Comparison of ENCODE assay signal across 8 cellular contexts in the genomic region with DNA sequence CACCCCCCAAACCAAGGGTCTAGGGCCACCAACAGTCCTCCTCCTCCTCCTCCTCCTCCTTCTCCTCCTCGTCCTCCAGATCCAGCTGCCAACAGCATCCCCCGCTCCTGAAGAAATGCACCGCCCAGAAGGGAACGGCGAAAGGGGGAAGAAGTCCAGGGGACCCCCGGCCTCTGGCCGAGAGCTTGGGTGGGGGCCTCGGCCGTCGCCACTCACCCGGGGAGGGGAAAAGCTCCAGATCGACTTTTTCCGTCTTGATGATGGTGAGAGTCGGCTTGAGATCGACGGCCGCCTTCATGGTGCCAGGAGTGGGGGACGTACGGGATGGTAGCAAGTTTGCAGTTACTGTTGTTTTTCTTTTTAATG.
DNase-seq lines count a peak whose midpoint lies in the region; ATAC-seq and TF ChIP-seq lines count a peak whose summit lies in the region.

No MANE protein-coding gene starts in this region.

- ATAC-seq in GM21447 (IDR thresholded peaks at IDR 0.05; ENCODE audit: unreplicated experiment) (no peak), HG03139 (IDR thresholded peaks at IDR 0.05; ENCODE audit: unreplicated experiment) (no peak)

- intact Hi-C loops in CD14-positive monocyte (cut with micrococcal nuclease) (loop anchor here in 1 of 2 donors (2.0 to 5.0 kb wide), 2 partner anchors 31 to 111 kb away; no protein-coding TSS in a partner anchor), MCF 10A (cut with micrococcal nuclease) (loop anchor here (1.0 to 10.0 kb wide), 8 partner anchors 19 to 497 kb away; no protein-coding TSS in a partner anchor)

- H3K9ac ChIP-seq in HUES64 (ENCODE audit: low read depth, low read length) (peak overlapping the region; percentile 63), liver (ENCODE audit: low read depth in 1 of 2, low read length in 2 of 2) (peak overlapping the region; percentile 75 to 84)

- H3K4me1 ChIP-seq in HUES64 (ENCODE audit: insufficient read depth, low read length), result peaks cover 36% of the 10 kb centered on the region
- H3K4me1 ChIP-seq in liver (ENCODE audit: control insufficient read depth in 4 of 4, insufficient read depth in 4 of 4, low read length in 3 of 4), result peaks cover 0 to 10% (median 3%) of the 10 kb centered on the region in 4 donors

- POLR2A ChIA-PET in MCF 10A (lab: Yijun Ruan, JAX), result interaction anchor here (0.6 to 7.4 kb wide), 12 partner anchors 9 to 467 kb away, joined by 3 to 124 read pairs (median 4); no protein-coding TSS in a partner anchor

- peak overlapping the region; percentile 88 to 91 for H3K4me3 Mint-ChIP-seq in CD14-positive monocyte
- peak overlapping the region; percentile 78 for H3K4me3 Mint-ChIP-seq in MCF 10A (ENCODE audit: unreplicated experiment)
- H3K4me3 Mint-ChIP-seq in type B pancreatic cell, result peak overlapping the region; percentile 84

- H3K27ac Mint-ChIP-seq in CD14-positive monocyte, result peak overlapping the region in 4 of 7 donors; percentile 78 to 89 (median 84)
- peak overlapping the region; percentile 79 for H3K27ac Mint-ChIP-seq in MCF 10A (ENCODE audit: low read depth, unreplicated experiment)
- H3K27ac Mint-ChIP-seq in type B pancreatic cell, result peak overlapping the region; percentile 61

- peaks cover 4 to 5% of the 10 kb centered on the region in 2 donors for H3K36me3 Mint-ChIP-seq in CD14-positive monocyte
- peaks cover 4% of the 10 kb centered on the region for H3K36me3 Mint-ChIP-seq in MCF 10A (ENCODE audit: insufficient read depth, unreplicated experiment)
- no peaks in the 10 kb centered on the region for H3K36me3 Mint-ChIP-seq in type B pancreatic cell

- peak overlapping the region; percentile 87 for H3K4me3 ChIP-seq in HUES64 (ENCODE audit: low read length)
- peak overlapping the region; percentile 63 to 85 (median 65) for H3K4me3 ChIP-seq in liver (ENCODE audit: low read depth in 1 of 3, low read length in 3 of 3)

- CTCF ChIA-PET in MCF 10A (lab: Yijun Ruan, JAX), result interaction anchor here (0.6 to 4.5 kb wide), 4 partner anchors 12 to 31 kb away, joined by 3 to 35 read pairs (median 3); no protein-coding TSS in a partner anchor

- peaks cover 13 to 21% (median 15%) of the 10 kb centered on the region in 3 donors for H3K27me3 Mint-ChIP-seq in CD14-positive monocyte (ENCODE audit: low read depth in 3 of 3)
- no peaks in the 10 kb centered on the region for H3K27me3 Mint-ChIP-seq in MCF 10A (ENCODE audit: insufficient read depth, unreplicated experiment)
- peaks cover 20% of the 10 kb centered on the region for H3K27me3 Mint-ChIP-seq in type B pancreatic cell

- H3K36me3 ChIP-seq in HUES64 (ENCODE audit: insufficient read depth, low read length) (no peaks in the 10 kb centered on the region), liver (ENCODE audit: control insufficient read depth in 4 of 4, insufficient read depth in 3 of 4, low read depth in 1 of 4, low read length in 3 of 4) (no peaks in the 10 kb centered on the region)

- TSS peak; percentile 49 for BruUV-seq in MCF 10A (replicated peaks; lab: Mats Ljungman, UMichigan)

- no peak for TF ChIP-seq RAD21 in liver (IDR thresholded peaks at IDR 0.05)

- H3K27me3 ChIP-seq in HUES64 (ENCODE audit: insufficient read depth, low read length) (peaks cover 76% of the 10 kb centered on the region), liver (ENCODE audit: control insufficient read depth in 4 of 4, insufficient read depth in 4 of 4, low read length in 3 of 4) (no peaks in the 10 kb centered on the region)

- no peak for TF ChIP-seq CTCF in CD14-positive monocyte (IDR thresholded peaks at IDR 0.05)
- TF ChIP-seq CTCF in MCF 10A (IDR thresholded peaks at IDR 0.05; ENCODE audit: unreplicated experiment), result no peak
- TF ChIP-seq CTCF in liver (IDR thresholded peaks at IDR 0.05; ENCODE audit: low read depth, low read length, missing input control), result no peak
- no peak for TF ChIP-seq CTCF in type B pancreatic cell (conservative IDR thresholded peaks at IDR 0.05)

- DNase-seq in CD14-positive monocyte (ENCODE audit: low spot score), result no peak
- DNase-seq in MCF 10A (ENCODE audit: unreplicated experiment), result no peak
- DNase-seq in type B pancreatic cell (ENCODE audit: extremely low spot score, unreplicated experiment), result no peak
- DNase-seq in OCI-M2 (lab: John Stamatoyannopoulos, UW; ENCODE audit: unreplicated experiment), result no peak

- H3K9me3 Mint-ChIP-seq in CD14-positive monocyte (peaks cover 0 to 2% (median 0%) of the 10 kb centered on the region in 7 donors), MCF 10A (ENCODE audit: unreplicated experiment) (no peaks in the 10 kb centered on the region), type B pancreatic cell (no peaks in the 10 kb centered on the region)

- H3K27ac ChIP-seq in HUES64 (ENCODE audit: low read depth, low read length), result peak overlapping the region; percentile 23; the same call in 1 of the 2 replicates
- H3K27ac ChIP-seq in liver (ENCODE audit: low read depth in 1 of 2, low read length in 2 of 2), result peak overlapping the region; percentile 84 to 94

- WGBS in HUES64, result 1% methylated on average over 19 of the region's 19 CpGs
- 10% methylated on average over 19 of the region's 19 CpGs for WGBS in liver

- H3K4me1 Mint-ChIP-seq in CD14-positive monocyte, result peaks cover 33% of the 10 kb centered on the region
- peaks cover 61% of the 10 kb centered on the region for H3K4me1 Mint-ChIP-seq in MCF 10A (ENCODE audit: insufficient read depth, unreplicated experiment)
- peaks cover 57% of the 10 kb centered on the region for H3K4me1 Mint-ChIP-seq in type B pancreatic cell (ENCODE audit: unreplicated experiment)

- no peaks in the 10 kb centered on the region for H3K9me3 ChIP-seq in HUES64 (ENCODE audit: insufficient read depth, low read depth, low read length)
- no peaks in the 10 kb centered on the region for H3K9me3 ChIP-seq in liver (ENCODE audit: control insufficient read depth in 4 of 4, low read length in 3 of 4)

TF ChIP-seq in liver, 16 proteins besides CTCF, POLR2A, EP300 and RAD21:
- TF ChIP-seq NR2F2 (IDR thresholded peaks at IDR 0.05), result no peak
- TF ChIP-seq, protein P1, sequence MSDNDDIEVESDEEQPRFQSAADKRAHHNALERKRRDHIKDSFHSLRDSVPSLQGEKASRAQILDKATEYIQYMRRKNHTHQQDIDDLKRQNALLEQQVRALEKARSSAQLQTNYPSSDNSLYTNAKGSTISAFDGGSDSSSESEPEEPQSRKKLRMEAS (IDR thresholded peaks at IDR 0.05), result no peak
- no peak for TF ChIP-seq RXRA (IDR thresholded peaks at IDR 0.05)
- TF ChIP-seq HNF4A (conservative IDR thresholded peaks at IDR 0.05), result no peak
- TF ChIP-seq YY1 (IDR thresholded peaks at IDR 0.05), result no peak
- no peak for TF ChIP-seq EGR1 (IDR thresholded peaks at IDR 0.05; ENCODE audit: low read depth in 2 of 2)
- no peak for TF ChIP-seq SP1 (IDR thresholded peaks at IDR 0.05)
- TF ChIP-seq, protein P2, sequence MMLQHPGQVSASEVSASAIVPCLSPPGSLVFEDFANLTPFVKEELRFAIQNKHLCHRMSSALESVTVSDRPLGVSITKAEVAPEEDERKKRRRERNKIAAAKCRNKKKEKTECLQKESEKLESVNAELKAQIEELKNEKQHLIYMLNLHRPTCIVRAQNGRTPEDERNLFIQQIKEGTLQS (IDR thresholded peaks at IDR 0.05), result no peak
- TF ChIP-seq, protein P3, sequence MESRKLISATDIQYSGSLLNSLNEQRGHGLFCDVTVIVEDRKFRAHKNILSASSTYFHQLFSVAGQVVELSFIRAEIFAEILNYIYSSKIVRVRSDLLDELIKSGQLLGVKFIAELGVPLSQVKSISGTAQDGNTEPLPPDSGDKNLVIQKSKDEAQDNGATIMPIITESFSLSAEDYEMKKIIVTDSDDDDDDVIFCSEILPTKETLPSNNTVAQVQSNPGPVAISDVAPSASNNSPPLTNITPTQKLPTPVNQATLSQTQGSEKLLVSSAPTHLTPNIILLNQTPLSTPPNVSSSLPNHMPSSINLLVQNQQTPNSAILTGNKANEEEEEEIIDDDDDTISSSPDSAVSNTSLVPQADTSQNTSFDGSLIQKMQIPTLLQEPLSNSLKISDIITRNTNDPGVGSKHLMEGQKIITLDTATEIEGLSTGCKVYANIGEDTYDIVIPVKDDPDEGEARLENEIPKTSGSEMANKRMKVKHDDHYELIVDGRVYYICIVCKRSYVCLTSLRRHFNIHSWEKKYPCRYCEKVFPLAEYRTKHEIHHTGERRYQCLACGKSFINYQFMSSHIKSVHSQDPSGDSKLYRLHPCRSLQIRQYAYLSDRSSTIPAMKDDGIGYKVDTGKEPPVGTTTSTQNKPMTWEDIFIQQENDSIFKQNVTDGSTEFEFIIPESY (IDR thresholded peaks at IDR 0.05), result no peak
- TF ChIP-seq GABPA (IDR thresholded peaks at IDR 0.05 in 1 of 2, conservative IDR thresholded peaks at IDR 0.05 in 1 of 2), result no peak
- TF ChIP-seq, protein P4, sequence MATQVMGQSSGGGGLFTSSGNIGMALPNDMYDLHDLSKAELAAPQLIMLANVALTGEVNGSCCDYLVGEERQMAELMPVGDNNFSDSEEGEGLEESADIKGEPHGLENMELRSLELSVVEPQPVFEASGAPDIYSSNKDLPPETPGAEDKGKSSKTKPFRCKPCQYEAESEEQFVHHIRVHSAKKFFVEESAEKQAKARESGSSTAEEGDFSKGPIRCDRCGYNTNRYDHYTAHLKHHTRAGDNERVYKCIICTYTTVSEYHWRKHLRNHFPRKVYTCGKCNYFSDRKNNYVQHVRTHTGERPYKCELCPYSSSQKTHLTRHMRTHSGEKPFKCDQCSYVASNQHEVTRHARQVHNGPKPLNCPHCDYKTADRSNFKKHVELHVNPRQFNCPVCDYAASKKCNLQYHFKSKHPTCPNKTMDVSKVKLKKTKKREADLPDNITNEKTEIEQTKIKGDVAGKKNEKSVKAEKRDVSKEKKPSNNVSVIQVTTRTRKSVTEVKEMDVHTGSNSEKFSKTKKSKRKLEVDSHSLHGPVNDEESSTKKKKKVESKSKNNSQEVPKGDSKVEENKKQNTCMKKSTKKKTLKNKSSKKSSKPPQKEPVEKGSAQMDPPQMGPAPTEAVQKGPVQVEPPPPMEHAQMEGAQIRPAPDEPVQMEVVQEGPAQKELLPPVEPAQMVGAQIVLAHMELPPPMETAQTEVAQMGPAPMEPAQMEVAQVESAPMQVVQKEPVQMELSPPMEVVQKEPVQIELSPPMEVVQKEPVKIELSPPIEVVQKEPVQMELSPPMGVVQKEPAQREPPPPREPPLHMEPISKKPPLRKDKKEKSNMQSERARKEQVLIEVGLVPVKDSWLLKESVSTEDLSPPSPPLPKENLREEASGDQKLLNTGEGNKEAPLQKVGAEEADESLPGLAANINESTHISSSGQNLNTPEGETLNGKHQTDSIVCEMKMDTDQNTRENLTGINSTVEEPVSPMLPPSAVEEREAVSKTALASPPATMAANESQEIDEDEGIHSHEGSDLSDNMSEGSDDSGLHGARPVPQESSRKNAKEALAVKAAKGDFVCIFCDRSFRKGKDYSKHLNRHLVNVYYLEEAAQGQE (IDR thresholded peaks at IDR 0.05), result no peak
